Comparison of ENCODE assay signal across 8 cellular contexts in the genomic region with DNA sequence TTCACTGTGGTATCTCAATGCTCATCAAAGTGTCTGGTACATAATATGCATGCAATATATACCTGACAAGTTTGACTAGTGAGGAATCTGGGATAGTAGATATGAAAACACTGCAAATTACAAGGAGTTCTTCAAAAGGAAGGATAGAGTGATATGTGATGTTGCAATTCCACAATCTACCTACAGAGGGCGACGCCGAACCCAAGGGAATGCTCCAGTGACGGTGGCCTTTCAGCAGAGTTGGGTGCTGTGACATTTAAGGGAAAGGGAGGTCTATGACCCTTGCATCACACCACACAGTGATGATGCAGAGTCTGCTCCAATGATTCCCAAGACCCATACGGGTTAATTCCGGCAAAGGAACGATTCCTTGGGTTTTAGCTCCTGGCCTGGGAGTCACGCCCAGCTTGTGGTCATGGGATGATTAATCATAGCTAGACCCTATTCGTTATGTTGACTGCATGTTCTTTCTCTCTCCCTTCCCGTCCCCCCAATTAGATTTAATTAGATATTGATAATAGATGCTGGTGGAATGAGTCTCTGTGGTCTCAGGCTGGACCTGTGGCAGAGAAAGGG.
DNase-seq lines count a peak whose midpoint lies in the region; ATAC-seq and TF ChIP-seq lines count a peak whose summit lies in the region.

No MANE protein-coding gene starts in this region.

- H2AFZ ChIP-seq in smooth muscle cell (ENCODE audit: low read depth): no peak overlapping the region

- no peak overlapping the region for H3K4me3 ChIP-seq in dorsolateral prefrontal cortex
- no peak overlapping the region for H3K4me3 ChIP-seq in smooth muscle cell

- no peaks in the 10 kb centered on the region for H3K36me3 Mint-ChIP-seq in activated T-cell treated with anti-CD3 and anti-CD28 coated beads, Interleukin-2, amount 50 U/mL, for 72 hours (ENCODE audit: insufficient read depth in 2 of 2)
- no peaks in the 10 kb centered on the region for H3K36me3 Mint-ChIP-seq in activated T-cell treated with anti-CD3 and anti-CD28 coated beads, Interleukin-2, amount 50 U/mL, for 24 hours (ENCODE audit: low read depth)

- no peaks in the 10 kb centered on the region for H3F3A ChIP-seq in smooth muscle cell (ENCODE audit: low read depth)

- no peak overlapping the region for H3K4me2 ChIP-seq in smooth muscle cell

- no peak overlapping the region for H3K9ac ChIP-seq in smooth muscle cell (ENCODE audit: low read depth)

- H3K4me1 Mint-ChIP-seq in activated T-cell treated with anti-CD3 and anti-CD28 coated beads, Interleukin-2, amount 50 U/mL, for 72 hours (ENCODE audit: low read depth): no peaks in the 10 kb centered on the region
- no peaks in the 10 kb centered on the region for H3K4me1 Mint-ChIP-seq in activated T-cell treated with anti-CD3 and anti-CD28 coated beads, Interleukin-2, amount 50 U/mL, for 24 hours (ENCODE audit: low read depth)

- H3K4me3 Mint-ChIP-seq in activated T-cell treated with anti-CD3 and anti-CD28 coated beads, Interleukin-2, amount 50 U/mL, for 72 hours: no peak overlapping the region
- no peak overlapping the region for H3K4me3 Mint-ChIP-seq in activated T-cell treated with anti-CD3 and anti-CD28 coated beads, Interleukin-2, amount 50 U/mL, for 24 hours

- no peak for ATAC-seq in activated T-cell treated with anti-CD3 and anti-CD28 coated beads, Interleukin-2, amount 50 U/mL, for 72 hours (replicated peaks in 1 of 2)

- H3K9me3 Mint-ChIP-seq in activated T-cell treated with anti-CD3 and anti-CD28 coated beads, Interleukin-2, amount 50 U/mL, for 72 hours: peaks cover 0 to 3% of the 10 kb centered on the region in 2 donors
- H3K9me3 Mint-ChIP-seq in activated T-cell treated with anti-CD3 and anti-CD28 coated beads, Interleukin-2, amount 50 U/mL, for 24 hours: peaks cover 3% of the 10 kb centered on the region

- H3K27ac ChIP-seq in dorsolateral prefrontal cortex (no peak overlapping the region), smooth muscle cell (ENCODE audit: low read depth) (no peak overlapping the region)

- no peaks in the 10 kb centered on the region for H3K4me1 ChIP-seq in smooth muscle cell (ENCODE audit: low read depth)

- H3K27me3 ChIP-seq in dorsolateral prefrontal cortex (no peaks in the 10 kb centered on the region), smooth muscle cell (ENCODE audit: low read depth) (peaks cover 9% of the 10 kb centered on the region)

- peak; percentile 13 to 21 for DNase-seq in activated T-cell treated with anti-CD3 and anti-CD28 coated beads, Interleukin-2, amount 50 U/mL, for 72 hours
- no peak for DNase-seq in activated T-cell treated with anti-CD3 and anti-CD28 coated beads, Interleukin-2, amount 50 U/mL, for 24 hours
- DNase-seq in NCI-H1092 (lab: John Stamatoyannopoulos, UW) (peak; percentile 38), dorsolateral prefrontal cortex (peak in 1 of 10 donors; percentile 34), smooth muscle cell (lab: John Stamatoyannopoulos, UW; ENCODE audit: unreplicated experiment) (no peak), cortex of kidney (lab: John Stamatoyannopoulos, UW) (no peak), T1000 (lab: John Stamatoyannopoulos, UW) (no peak), retina (no peak)

- H3K36me3 ChIP-seq in smooth muscle cell (ENCODE audit: low read depth): no peaks in the 10 kb centered on the region

- WGBS in smooth muscle cell (ENCODE audit: low lambda C conversion rate): 42% methylated on average over 10 of the region's 10 CpGs

- intact Hi-C loops in dorsolateral prefrontal cortex (cut with DNase I): loop anchor here in 1 of 2 donors (10.0 kb wide), 1 partner anchor 260 kb away; no protein-coding TSS in a partner anchor

- H3K27me3 Mint-ChIP-seq in activated T-cell treated with anti-CD3 and anti-CD28 coated beads, Interleukin-2, amount 50 U/mL, for 72 hours (ENCODE audit: low read depth): peaks cover 6% of the 10 kb centered on the region
- H3K27me3 Mint-ChIP-seq in activated T-cell treated with anti-CD3 and anti-CD28 coated beads, Interleukin-2, amount 50 U/mL, for 24 hours: peaks cover 19% of the 10 kb centered on the region

- no peaks in the 10 kb centered on the region for H3K9me3 ChIP-seq in smooth muscle cell (replicated peaks; ENCODE audit: low read depth)

- no peak overlapping the region for H3K27ac Mint-ChIP-seq in activated T-cell treated with anti-CD3 and anti-CD28 coated beads, Interleukin-2, amount 50 U/mL, for 72 hours
- H3K27ac Mint-ChIP-seq in activated T-cell treated with anti-CD3 and anti-CD28 coated beads, Interleukin-2, amount 50 U/mL, for 24 hours: no peak overlapping the region

- no peaks in the 10 kb centered on the region for H4K20me1 ChIP-seq in smooth muscle cell (ENCODE audit: low read depth)

- H3K79me2 ChIP-seq in smooth muscle cell (ENCODE audit: low read depth): no peaks in the 10 kb centered on the region

- TF ChIP-seq CTCF in dorsolateral prefrontal cortex (IDR thresholded peaks at IDR 0.05 in 54 of 56, conservative IDR thresholded peaks at IDR 0.05 in 2 of 56; ENCODE audit: low read depth in 1 of 56, partially characterized antibody in 56 of 56) (peak; percentile 18 to 71 (median 60)), smooth muscle cell (IDR thresholded peaks at IDR 0.05; ENCODE audit: borderline replicate concordance, insufficient read depth, poor library complexity, severe bottlenecking) (peak; percentile 59)

Comparison
In these comparisons a context has a peak if more than half of its experiments do, and no peak if none do; other contexts are left out.
1. DNase-seq: peak in activated T-cell treated with anti-CD3 and anti-CD28 coated beads, Interleukin-2, amount 50 U/mL, for 72 hours (2 of 2) and NCI-H1092 (single experiment); none in activated T-cell treated with anti-CD3 and anti-CD28 coated beads, Interleukin-2, amount 50 U/mL, for 24 hours (single experiment), smooth muscle cell (single experiment), cortex of kidney (single experiment), T1000 (single experiment) and retina (single experiment).